8 cellular contexts compared by ENCODE assay signal in genomic region chrX:55488268-55488558, GRCh38. TPM values are rescaled to one million over a fixed set of nuclear protein-coding genes. Genes with fewer than 3 reads are reported as not detected.
DNase-seq lines count a peak whose midpoint lies in the region; ATAC-seq and TF ChIP-seq lines count a peak whose summit lies in the region.

No MANE protein-coding gene starts in this region.

- peaks cover 5% of the 10 kb centered on the region for H3K27me3 ChIP-seq in adrenal gland

- no peak for TF ChIP-seq POLR2A in adrenal gland (IDR thresholded peaks at IDR 0.05)

- CTCF ChIA-PET in AG04449 (lab: Yijun Ruan, JAX): interaction anchor here (1.2 kb wide), 1 partner anchor 229 kb away, joined by 3 read pairs; the partner anchor contains the start of gene RRAGB

- DNase-seq in AG04449 (ENCODE audit: low read depth, low spot score) (no peak), adrenal gland (no peak), mesothelial cell of epicardium (ENCODE audit: low spot score in 2 of 2, unreplicated experiment in 2 of 2) (no peak), ureter (ENCODE audit: low spot score) (no peak), NCI-H2029 treated with DMSO at 0.1 percent for 48 hours (lab: John Stamatoyannopoulos, UW) (no peak), AG08395 (ENCODE audit: low spot score) (no peak)

- peaks cover 22% of the 10 kb centered on the region for H3K9me3 Mint-ChIP-seq in mesothelial cell of epicardium

- H3K4me1 ChIP-seq in adrenal gland (replicated peaks in 1 of 2): no peaks in the 10 kb centered on the region

- TF ChIP-seq CTCF in AG04449 (IDR thresholded peaks at IDR 0.05; ENCODE audit: insufficient read depth, low read length, missing control alignments) (no peak), adrenal gland (IDR thresholded peaks at IDR 0.05) (no peak), mesothelial cell of epicardium (IDR thresholded peaks at IDR 0.05; ENCODE audit: unreplicated experiment) (no peak)

- intact Hi-C loops in adrenal gland (cut with DNase I): no loop called here

- peaks cover 14% of the 10 kb centered on the region for H3K4me1 Mint-ChIP-seq in mesothelial cell of epicardium

- peak overlapping the region in 3 of 5 donors; percentile 78 to 98 (median 95) for H3K27ac ChIP-seq in adrenal gland

- H3K9me3 ChIP-seq in adrenal gland (replicated peaks in 1 of 3): no peaks in the 10 kb centered on the region

- POLR2A ChIA-PET in AG04449 (lab: Yijun Ruan, JAX): interaction anchor here (0.6 to 1.6 kb wide), 2 partner anchors 36 to 220 kb away, joined by 3 to 9 read pairs; partner anchors contain the start of gene MAGEH1

- no peaks in the 10 kb centered on the region for H3K36me3 Mint-ChIP-seq in mesothelial cell of epicardium

- H3K4me3 ChIP-seq in AG04449 (ENCODE audit: low read depth, low read length) (peak overlapping the region; percentile 49), adrenal gland (peak overlapping the region in 1 of 4 donors; percentile 44)

- WGBS in adrenal gland, 4 donors: 5 to 27% (median 23%) methylated on average over 6 to 18 of the region's 19 CpGs; no CpG with 5 or more reads in 1 of the 4 donors

- ATAC-seq in GM21825 (IDR thresholded peaks at IDR 0.05; ENCODE audit: unreplicated experiment) (peak; percentile 20), GM18498 (IDR thresholded peaks at IDR 0.05; ENCODE audit: unreplicated experiment) (no peak)

- H3K27me3 Mint-ChIP-seq in mesothelial cell of epicardium (ENCODE audit: low read depth): no peaks in the 10 kb centered on the region

- H3K36me3 ChIP-seq in adrenal gland (replicated peaks in 1 of 2): no peaks in the 10 kb centered on the region

- peak overlapping the region; percentile 69 for H3K4me3 Mint-ChIP-seq in mesothelial cell of epicardium

- peak overlapping the region; percentile 93 for H3K27ac Mint-ChIP-seq in mesothelial cell of epicardium

RNA-seq across cellular contexts. Expression of gene USP51, which starts 1.4 kb away (rescaled TPM):
- 10 to 100 TPM in 2 of 8 donors, 1 to 10 TPM in 6; 2.5 to 13.4 (median 6.1) TPM for total RNA-seq in adrenal gland
- 1 to 10 TPM; 1.8 to 6.1 (median 2.0) TPM for polyA plus RNA-seq in adrenal gland
- 4.6 to 5.6 TPM (median 5.1 TPM) in 3 replicates for total RNA-seq in mesothelial cell of epicardium
- 3.5 TPM for total RNA-seq in ureter

RNA-seq across cellular contexts. Expression of gene MAGEH1, which starts 36.3 kb away (rescaled TPM):
- total RNA-seq in adrenal gland (10 to 100 TPM; 16.8 to 47.9 (median 25.7) TPM), mesothelial cell of epicardium (35.9 to 40.2 TPM (median 40.1 TPM) in 3 replicates), ureter (19.1 TPM)
- 10 to 100 TPM in 2 of 3 donors, 1 to 10 TPM in 1; 8.4 to 32.3 (median 15.7) TPM for polyA plus RNA-seq in adrenal gland
